Comparison of ENCODE assay signal across 1 cellular context in the genomic region with DNA sequence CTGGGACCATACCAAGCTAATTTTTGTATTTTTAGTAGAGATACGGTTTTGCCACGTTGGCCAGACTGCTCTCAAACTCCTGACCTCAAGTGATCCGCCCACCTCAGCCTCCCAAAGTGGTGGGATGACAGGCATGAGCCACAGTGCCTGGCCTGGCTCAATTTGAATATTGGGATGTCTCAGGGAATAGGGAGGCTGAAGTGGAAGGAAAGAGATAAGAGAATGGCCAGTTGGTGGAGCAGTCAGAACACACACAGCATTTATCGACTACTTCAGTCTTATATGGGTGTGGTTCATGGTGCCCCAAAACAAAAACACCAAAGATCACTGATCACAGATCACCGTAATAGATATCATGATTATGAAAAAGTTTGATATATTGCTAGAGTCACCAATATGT.
TF ChIP-seq lines count a peak whose summit lies in the region.

No MANE protein-coding gene starts in this region.

TF ChIP-seq in liver, 16 proteins besides CTCF, POLR2A, EP300 and RAD21 (continued from another document):
- TF ChIP-seq, protein P1, sequence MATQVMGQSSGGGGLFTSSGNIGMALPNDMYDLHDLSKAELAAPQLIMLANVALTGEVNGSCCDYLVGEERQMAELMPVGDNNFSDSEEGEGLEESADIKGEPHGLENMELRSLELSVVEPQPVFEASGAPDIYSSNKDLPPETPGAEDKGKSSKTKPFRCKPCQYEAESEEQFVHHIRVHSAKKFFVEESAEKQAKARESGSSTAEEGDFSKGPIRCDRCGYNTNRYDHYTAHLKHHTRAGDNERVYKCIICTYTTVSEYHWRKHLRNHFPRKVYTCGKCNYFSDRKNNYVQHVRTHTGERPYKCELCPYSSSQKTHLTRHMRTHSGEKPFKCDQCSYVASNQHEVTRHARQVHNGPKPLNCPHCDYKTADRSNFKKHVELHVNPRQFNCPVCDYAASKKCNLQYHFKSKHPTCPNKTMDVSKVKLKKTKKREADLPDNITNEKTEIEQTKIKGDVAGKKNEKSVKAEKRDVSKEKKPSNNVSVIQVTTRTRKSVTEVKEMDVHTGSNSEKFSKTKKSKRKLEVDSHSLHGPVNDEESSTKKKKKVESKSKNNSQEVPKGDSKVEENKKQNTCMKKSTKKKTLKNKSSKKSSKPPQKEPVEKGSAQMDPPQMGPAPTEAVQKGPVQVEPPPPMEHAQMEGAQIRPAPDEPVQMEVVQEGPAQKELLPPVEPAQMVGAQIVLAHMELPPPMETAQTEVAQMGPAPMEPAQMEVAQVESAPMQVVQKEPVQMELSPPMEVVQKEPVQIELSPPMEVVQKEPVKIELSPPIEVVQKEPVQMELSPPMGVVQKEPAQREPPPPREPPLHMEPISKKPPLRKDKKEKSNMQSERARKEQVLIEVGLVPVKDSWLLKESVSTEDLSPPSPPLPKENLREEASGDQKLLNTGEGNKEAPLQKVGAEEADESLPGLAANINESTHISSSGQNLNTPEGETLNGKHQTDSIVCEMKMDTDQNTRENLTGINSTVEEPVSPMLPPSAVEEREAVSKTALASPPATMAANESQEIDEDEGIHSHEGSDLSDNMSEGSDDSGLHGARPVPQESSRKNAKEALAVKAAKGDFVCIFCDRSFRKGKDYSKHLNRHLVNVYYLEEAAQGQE (IDR thresholded peaks at IDR 0.05), result no peak
- TF ChIP-seq, protein P2, sequence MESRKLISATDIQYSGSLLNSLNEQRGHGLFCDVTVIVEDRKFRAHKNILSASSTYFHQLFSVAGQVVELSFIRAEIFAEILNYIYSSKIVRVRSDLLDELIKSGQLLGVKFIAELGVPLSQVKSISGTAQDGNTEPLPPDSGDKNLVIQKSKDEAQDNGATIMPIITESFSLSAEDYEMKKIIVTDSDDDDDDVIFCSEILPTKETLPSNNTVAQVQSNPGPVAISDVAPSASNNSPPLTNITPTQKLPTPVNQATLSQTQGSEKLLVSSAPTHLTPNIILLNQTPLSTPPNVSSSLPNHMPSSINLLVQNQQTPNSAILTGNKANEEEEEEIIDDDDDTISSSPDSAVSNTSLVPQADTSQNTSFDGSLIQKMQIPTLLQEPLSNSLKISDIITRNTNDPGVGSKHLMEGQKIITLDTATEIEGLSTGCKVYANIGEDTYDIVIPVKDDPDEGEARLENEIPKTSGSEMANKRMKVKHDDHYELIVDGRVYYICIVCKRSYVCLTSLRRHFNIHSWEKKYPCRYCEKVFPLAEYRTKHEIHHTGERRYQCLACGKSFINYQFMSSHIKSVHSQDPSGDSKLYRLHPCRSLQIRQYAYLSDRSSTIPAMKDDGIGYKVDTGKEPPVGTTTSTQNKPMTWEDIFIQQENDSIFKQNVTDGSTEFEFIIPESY (IDR thresholded peaks at IDR 0.05), result no peak
- no peak for TF ChIP-seq FOXA1 (IDR thresholded peaks at IDR 0.05)
- no peak for TF ChIP-seq EGR1 (IDR thresholded peaks at IDR 0.05; ENCODE audit: low read depth in 2 of 2)
- no peak for TF ChIP-seq HNF4A (conservative IDR thresholded peaks at IDR 0.05)
- no peak for TF ChIP-seq RXRA (IDR thresholded peaks at IDR 0.05)
- no peak for TF ChIP-seq SP1 (IDR thresholded peaks at IDR 0.05)
- TF ChIP-seq YY1 (IDR thresholded peaks at IDR 0.05), result no peak
